Comparison of ENCODE assay signal across 10 cellular contexts in genomic region chr5:91312698-91313097, GRCh38.
A peak's percentile ranks its signal among the peaks of the same experiment; 100 is the strongest.
DNase-seq lines count a peak whose midpoint lies in the region; ATAC-seq, FAIRE-seq and TF ChIP-seq lines count a peak whose summit lies in the region.
"Had no signal": no experiment of that assay in that cellular context is flagged by ENCODE, and none has a peak within 500 bp of the region (broad histone marks: within the 10 kb centered on the region; RNA-seq: fewer than 3 reads in every experiment).

No MANE protein-coding gene starts in this region.

- H3K4me3 Mint-ChIP-seq in astrocyte (ENCODE audit: unreplicated experiment) = no peak overlapping the region

- no peaks in the 10 kb centered on the region for H3K36me3 Mint-ChIP-seq in astrocyte (ENCODE audit: low read depth, unreplicated experiment)

- peaks cover 42% of the 10 kb centered on the region for H3K4me1 Mint-ChIP-seq in astrocyte (ENCODE audit: low read depth, unreplicated experiment)

- intact Hi-C loops in right cardiac atrium (cut with DNase I) (loop anchor here in 3 of 4 donors (5.0 to 10.0 kb wide), 2 partner anchors 52 to 70 kb away; partner anchors contain the start of gene ARRDC3 (in 2 of the 3)), cardiac septum (cut with DNase I) (loop anchor here (1.0 to 5.0 kb wide), 3 partner anchors 32 to 100 kb away; partner anchors contain the start of gene ARRDC3), vagina (cut with DNase I) (no loop called here)

- H3K4me2 ChIP-seq in astrocyte (ENCODE audit: low read length) = peak overlapping the region; percentile 72

- H3K9me3 ChIP-seq in right cardiac atrium (ENCODE audit: control insufficient read depth, low read length) (no peaks in the 10 kb centered on the region), astrocyte (ENCODE audit: insufficient read depth, low read depth, low read length) (no peaks in the 10 kb centered on the region), muscle layer of duodenum (ENCODE audit: control insufficient read depth in 1 of 2, low read length in 2 of 2) (no peaks in the 10 kb centered on the region), vagina (no peaks in the 10 kb centered on the region)

- no peaks in the 10 kb centered on the region for H3K27me3 Mint-ChIP-seq in astrocyte (ENCODE audit: low read depth, unreplicated experiment)

- no peak for ATAC-seq in right cardiac atrium
- no peak for ATAC-seq in GM18909 (IDR thresholded peaks at IDR 0.05; ENCODE audit: poor library complexity, unreplicated experiment)
- no peak for ATAC-seq in HG02970 (IDR thresholded peaks at IDR 0.05; ENCODE audit: low FRiP score, unreplicated experiment)

- TF ChIP-seq CTCF in astrocyte (IDR thresholded peaks at IDR 0.05; ENCODE audit: insufficient read depth, low read depth, low read length) = no peak
- no peak for TF ChIP-seq CTCF in vagina (IDR thresholded peaks at IDR 0.05)

- no peak for TF ChIP-seq POLR2A in vagina (IDR thresholded peaks at IDR 0.05)

- DNase-seq in right cardiac atrium = no peak
- DNase-seq in cardiac septum (ENCODE audit: low spot score) = no peak
- no peak for DNase-seq in astrocyte (ENCODE audit: low read depth)
- DNase-seq in vagina (ENCODE audit: extremely low spot score in 2 of 2) = no peak
- no peak for DNase-seq in SKM-1 (lab: John Stamatoyannopoulos, UW; ENCODE audit: unreplicated experiment)
- DNase-seq: MV-4-11, retina had no signal

- no peaks in the 10 kb centered on the region for H3K36me3 ChIP-seq in astrocyte (ENCODE audit: insufficient read depth, low read length)
- H3K36me3 ChIP-seq in muscle layer of duodenum (ENCODE audit: control insufficient read depth in 1 of 2, insufficient read depth in 2 of 2, low read length in 2 of 2) = no peaks in the 10 kb centered on the region
- no peaks in the 10 kb centered on the region for H3K36me3 ChIP-seq in vagina

- no peak for FAIRE-seq in astrocyte (lab: Jason Lieb, UNC)

- peak overlapping the region; percentile 82 for H3K27ac Mint-ChIP-seq in astrocyte (ENCODE audit: unreplicated experiment)

- H3K4me1 ChIP-seq in right cardiac atrium (ENCODE audit: control insufficient read depth, insufficient read depth, low read length) = peaks cover 4% of the 10 kb centered on the region
- peaks cover 30% of the 10 kb centered on the region for H3K4me1 ChIP-seq in astrocyte (ENCODE audit: insufficient read depth, low read length)
- peaks cover 11 to 36% of the 10 kb centered on the region in 2 donors for H3K4me1 ChIP-seq in muscle layer of duodenum (ENCODE audit: control insufficient read depth in 1 of 2, insufficient read depth in 2 of 2, low read length in 2 of 2)
- H3K4me1 ChIP-seq in vagina = peaks cover 37% of the 10 kb centered on the region

- no peak overlapping the region for H2AFZ ChIP-seq in astrocyte (ENCODE audit: low read depth, low read length)

- no peaks in the 10 kb centered on the region for H3K9me3 Mint-ChIP-seq in astrocyte (ENCODE audit: unreplicated experiment)

- H3K27ac ChIP-seq in right cardiac atrium (ENCODE audit: low read length) = peak overlapping the region; percentile 71
- H3K27ac ChIP-seq in astrocyte (ENCODE audit: low read depth, low read length) = peak overlapping the region; percentile 90
- peak overlapping the region; percentile 86 for H3K27ac ChIP-seq in muscle layer of duodenum (ENCODE audit: low read length)
- H3K27ac ChIP-seq in vagina = peak overlapping the region; percentile 64

- H3K4me3 ChIP-seq in right cardiac atrium (ENCODE audit: low read length) (no peak overlapping the region), astrocyte (ENCODE audit: insufficient read depth, low read depth, low read length) (no peak overlapping the region), muscle layer of duodenum (ENCODE audit: low read depth in 1 of 2, low read length in 2 of 2) (no peak overlapping the region), vagina (no peak overlapping the region)

- H4K20me1 ChIP-seq in astrocyte (ENCODE audit: insufficient read depth, low read length) = no peaks in the 10 kb centered on the region

- H3K27me3 ChIP-seq in right cardiac atrium (ENCODE audit: control insufficient read depth, insufficient read depth) = no peaks in the 10 kb centered on the region
- H3K27me3 ChIP-seq in astrocyte (ENCODE audit: insufficient read depth, low read length) = no peaks in the 10 kb centered on the region
- H3K27me3 ChIP-seq in muscle layer of duodenum (ENCODE audit: low read depth, low read length) = no peaks in the 10 kb centered on the region
- no peaks in the 10 kb centered on the region for H3K27me3 ChIP-seq in vagina

- WGBS in right cardiac atrium = 49% methylated on average over 1 of the region's 1 CpG

- no peaks in the 10 kb centered on the region for H3K79me2 ChIP-seq in astrocyte (ENCODE audit: insufficient read depth, low read length)

- peak overlapping the region; percentile 73 for H3K9ac ChIP-seq in astrocyte (ENCODE audit: low read length)
